In genomic region chr7:157404845-157405481, GRCh38 we compare ENCODE assay signal across 1 cellular context.
TF ChIP-seq lines count a peak whose summit lies in the region.

No MANE protein-coding gene starts in this region.

TF ChIP-seq in K562, 482 proteins besides CTCF, POLR2A, EP300 and RAD21 (continued from another document and continues in another):
- TF ChIP-seq, protein P1, sequence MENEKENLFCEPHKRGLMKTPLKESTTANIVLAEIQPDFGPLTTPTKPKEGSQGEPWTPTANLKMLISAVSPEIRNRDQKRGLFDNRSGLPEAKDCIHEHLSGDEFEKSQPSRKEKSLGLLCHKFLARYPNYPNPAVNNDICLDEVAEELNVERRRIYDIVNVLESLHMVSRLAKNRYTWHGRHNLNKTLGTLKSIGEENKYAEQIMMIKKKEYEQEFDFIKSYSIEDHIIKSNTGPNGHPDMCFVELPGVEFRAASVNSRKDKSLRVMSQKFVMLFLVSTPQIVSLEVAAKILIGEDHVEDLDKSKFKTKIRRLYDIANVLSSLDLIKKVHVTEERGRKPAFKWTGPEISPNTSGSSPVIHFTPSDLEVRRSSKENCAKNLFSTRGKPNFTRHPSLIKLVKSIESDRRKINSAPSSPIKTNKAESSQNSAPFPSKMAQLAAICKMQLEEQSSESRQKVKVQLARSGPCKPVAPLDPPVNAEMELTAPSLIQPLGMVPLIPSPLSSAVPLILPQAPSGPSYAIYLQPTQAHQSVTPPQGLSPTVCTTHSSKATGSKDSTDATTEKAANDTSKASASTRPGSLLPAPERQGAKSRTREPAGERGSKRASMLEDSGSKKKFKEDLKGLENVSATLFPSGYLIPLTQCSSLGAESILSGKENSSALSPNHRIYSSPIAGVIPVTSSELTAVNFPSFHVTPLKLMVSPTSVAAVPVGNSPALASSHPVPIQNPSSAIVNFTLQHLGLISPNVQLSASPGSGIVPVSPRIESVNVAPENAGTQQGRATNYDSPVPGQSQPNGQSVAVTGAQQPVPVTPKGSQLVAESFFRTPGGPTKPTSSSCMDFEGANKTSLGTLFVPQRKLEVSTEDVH (IDR thresholded peaks at IDR 0.05; ENCODE audit: low read depth, partially characterized antibody), result peak; percentile 55
- TF ChIP-seq IFI16 (CRISPR knock-in tag; IDR thresholded peaks at IDR 0.05) (no peak), TAF15 (IDR thresholded peaks at IDR 0.05; ENCODE audit: low read depth, low read length) (no peak), TBP (optimal IDR thresholded peaks at IDR 0.05; ENCODE audit: low read depth, low read length) (peak; percentile 14), PTRF (tag; IDR thresholded peaks at IDR 0.05) (no peak), CAMTA2 (CRISPR knock-in tag; conservative IDR thresholded peaks at IDR 0.05) (no peak), FOXK2 (conservative IDR thresholded peaks at IDR 0.05 in 1 of 2, IDR thresholded peaks at IDR 0.05 in 1 of 2; ENCODE audit: low read depth in 2 of 2) (peak; percentile 86 to 92), TCF7 (IDR thresholded peaks at IDR 0.05; ENCODE audit: borderline replicate concordance) (peak; percentile 60; the same call in 1 of the 2 replicates), LCOR (CRISPR knock-in tag; IDR thresholded peaks at IDR 0.05) (no peak), SRSF9 (IDR thresholded peaks at IDR 0.05; ENCODE audit: borderline replicate concordance, low read depth, low read length) (no peak), RBM25 (IDR thresholded peaks at IDR 0.05; ENCODE audit: low read depth, low read length, severe bottlenecking) (no peak), EWSR1 (IDR thresholded peaks at IDR 0.05; ENCODE audit: borderline replicate concordance, low read depth, partially characterized antibody) (no peak), CBX8 (IDR thresholded peaks at IDR 0.05; ENCODE audit: borderline replicate concordance, extremely low read depth, low read depth, low read length, poor library complexity, severe bottlenecking) (no peak), U2AF1 (optimal IDR thresholded peaks at IDR 0.05; ENCODE audit: low read depth, low read length) (no peak), PML (IDR thresholded peaks at IDR 0.05; ENCODE audit: low read length) (0 out of 2 replicates have a peak, but pooled peaks have one; percentile 28), COPS2 (conservative IDR thresholded peaks at IDR 0.05) (no peak), NELFE (IDR thresholded peaks at IDR 0.05; ENCODE audit: insufficient read depth, insufficient read length) (no peak), ZBTB17 (CRISPR knock-in tag; IDR thresholded peaks at IDR 0.05) (peak; percentile 49; the same call in 1 of the 2 replicates), KLF16 (IDR thresholded peaks at IDR 0.05) (peak; percentile 87), NFE2 (IDR thresholded peaks at IDR 0.05; ENCODE audit: low read depth) (peak; percentile 97), ZNF445 (CRISPR knock-in tag; IDR thresholded peaks at IDR 0.05; ENCODE audit: low read depth) (no peak), CBX3 (IDR thresholded peaks at IDR 0.05; ENCODE audit: borderline replicate concordance in 1 of 2, low read length in 2 of 2) (peak in 1 of 2 experiments; percentile 88; a peak in 2 of 3 replicates), SMAD2 (IDR thresholded peaks at IDR 0.05; ENCODE audit: low read depth, low read length) (no peak), ARNT (IDR thresholded peaks at IDR 0.05) (peak; percentile 43 to 81; a peak in 3 of 4 replicates), ZNF583 (CRISPR knock-in tag; IDR thresholded peaks at IDR 0.05) (peak; percentile 74; the same call in 1 of the 2 replicates), NCOA1 (IDR thresholded peaks at IDR 0.05; ENCODE audit: low read depth) (peak; percentile 83), MECOM (CRISPR knock-in tag; IDR thresholded peaks at IDR 0.05) (no peak), ZNF444 (CRISPR knock-in tag; IDR thresholded peaks at IDR 0.05) (no peak), ZNF644 (tag; IDR thresholded peaks at IDR 0.05; ENCODE audit: low read depth) (no peak), SMC3 (conservative IDR thresholded peaks at IDR 0.05; ENCODE audit: insufficient read depth, low read depth, low read length) (0 out of 2 replicates have a peak, but pooled peaks have one; percentile 6), RBM34 (IDR thresholded peaks at IDR 0.05; ENCODE audit: borderline replicate concordance, insufficient read depth, low read length) (no peak), ZNF41 (CRISPR knock-in tag; conservative IDR thresholded peaks at IDR 0.05) (no peak), ETS1 (conservative IDR thresholded peaks at IDR 0.05; ENCODE audit: control insufficient read depth, low read depth, low read length) (no peak; the same call in 1 of the 2 replicates), PATZ1 (CRISPR knock-in tag; IDR thresholded peaks at IDR 0.05; ENCODE audit: borderline replicate concordance) (no peak), SETDB1 (IDR thresholded peaks at IDR 0.05; ENCODE audit: low read length) (no peak), EP400 (IDR thresholded peaks at IDR 0.05) (peak; percentile 96), KAT2B (IDR thresholded peaks at IDR 0.05; ENCODE audit: low read depth, low read length) (no peak), CREB5 (CRISPR knock-in tag; IDR thresholded peaks at IDR 0.05) (no peak), RBBP5 (IDR thresholded peaks at IDR 0.05; ENCODE audit: borderline replicate concordance, insufficient read depth, low read length, poor library complexity, severe bottlenecking) (peak; percentile 36), ZNF512 (tag; IDR thresholded peaks at IDR 0.05) (no peak), ZNF311 (CRISPR knock-in tag; IDR thresholded peaks at IDR 0.05) (no peak), CSDE1 (IDR thresholded peaks at IDR 0.05) (no peak), ZNF316 (IDR thresholded peaks at IDR 0.05) (peak; percentile 68), ZNF280B (CRISPR knock-in tag; IDR thresholded peaks at IDR 0.05) (no peak), TCFL5 (CRISPR knock-in tag; conservative IDR thresholded peaks at IDR 0.05) (no peak), MBD2 (IDR thresholded peaks at IDR 0.05; ENCODE audit: borderline replicate concordance, low read depth) (peak; percentile 66; the same call in 1 of the 2 replicates), BRD9 (IDR thresholded peaks at IDR 0.05; ENCODE audit: low read depth, partially characterized antibody) (no peak), CTBP1 (IDR thresholded peaks at IDR 0.05; ENCODE audit: borderline replicate concordance) (peak; percentile 99), EHMT2 (IDR thresholded peaks at IDR 0.05) (no peak), ATF2 (CRISPR knock-in tag; IDR thresholded peaks at IDR 0.05) (0 out of 2 replicates have a peak, but pooled peaks have one; percentile 42), MEF2D (tag; conservative IDR thresholded peaks at IDR 0.05; ENCODE audit: low read depth) (no peak; the same call in 1 of the 2 replicates), SRSF7 (optimal IDR thresholded peaks at IDR 0.05; ENCODE audit: low read depth, low read length) (no peak)
- TF ChIP-seq, protein P2, sequence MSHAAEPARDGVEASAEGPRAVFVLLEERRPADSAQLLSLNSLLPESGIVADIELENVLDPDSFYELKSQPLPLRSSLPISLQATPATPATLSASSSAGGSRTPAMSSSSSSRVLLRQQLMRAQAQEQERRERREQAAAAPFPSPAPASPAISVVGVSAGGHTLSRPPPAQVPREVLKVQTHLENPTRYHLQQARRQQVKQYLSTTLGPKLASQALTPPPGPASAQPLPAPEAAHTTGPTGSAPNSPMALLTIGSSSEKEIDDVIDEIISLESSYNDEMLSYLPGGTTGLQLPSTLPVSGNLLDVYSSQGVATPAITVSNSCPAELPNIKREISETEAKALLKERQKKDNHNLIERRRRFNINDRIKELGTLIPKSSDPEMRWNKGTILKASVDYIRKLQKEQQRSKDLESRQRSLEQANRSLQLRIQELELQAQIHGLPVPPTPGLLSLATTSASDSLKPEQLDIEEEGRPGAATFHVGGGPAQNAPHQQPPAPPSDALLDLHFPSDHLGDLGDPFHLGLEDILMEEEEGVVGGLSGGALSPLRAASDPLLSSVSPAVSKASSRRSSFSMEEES (CRISPR knock-in tag; IDR thresholded peaks at IDR 0.05), result no peak
- TF ChIP-seq, protein P3, sequence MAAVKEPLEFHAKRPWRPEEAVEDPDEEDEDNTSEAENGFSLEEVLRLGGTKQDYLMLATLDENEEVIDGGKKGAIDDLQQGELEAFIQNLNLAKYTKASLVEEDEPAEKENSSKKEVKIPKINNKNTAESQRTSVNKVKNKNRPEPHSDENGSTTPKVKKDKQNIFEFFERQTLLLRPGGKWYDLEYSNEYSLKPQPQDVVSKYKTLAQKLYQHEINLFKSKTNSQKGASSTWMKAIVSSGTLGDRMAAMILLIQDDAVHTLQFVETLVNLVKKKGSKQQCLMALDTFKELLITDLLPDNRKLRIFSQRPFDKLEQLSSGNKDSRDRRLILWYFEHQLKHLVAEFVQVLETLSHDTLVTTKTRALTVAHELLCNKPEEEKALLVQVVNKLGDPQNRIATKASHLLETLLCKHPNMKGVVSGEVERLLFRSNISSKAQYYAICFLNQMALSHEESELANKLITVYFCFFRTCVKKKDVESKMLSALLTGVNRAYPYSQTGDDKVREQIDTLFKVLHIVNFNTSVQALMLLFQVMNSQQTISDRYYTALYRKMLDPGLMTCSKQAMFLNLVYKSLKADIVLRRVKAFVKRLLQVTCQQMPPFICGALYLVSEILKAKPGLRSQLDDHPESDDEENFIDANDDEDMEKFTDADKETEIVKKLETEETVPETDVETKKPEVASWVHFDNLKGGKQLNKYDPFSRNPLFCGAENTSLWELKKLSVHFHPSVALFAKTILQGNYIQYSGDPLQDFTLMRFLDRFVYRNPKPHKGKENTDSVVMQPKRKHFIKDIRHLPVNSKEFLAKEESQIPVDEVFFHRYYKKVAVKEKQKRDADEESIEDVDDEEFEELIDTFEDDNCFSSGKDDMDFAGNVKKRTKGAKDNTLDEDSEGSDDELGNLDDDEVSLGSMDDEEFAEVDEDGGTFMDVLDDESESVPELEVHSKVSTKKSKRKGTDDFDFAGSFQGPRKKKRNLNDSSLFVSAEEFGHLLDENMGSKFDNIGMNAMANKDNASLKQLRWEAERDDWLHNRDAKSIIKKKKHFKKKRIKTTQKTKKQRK (IDR thresholded peaks at IDR 0.05; ENCODE audit: borderline replicate concordance, low read depth, low read length), result no peak
